In genomic region chr2:42965910-42966309, GRCh38 we compare ENCODE assay signal across 16 cellular contexts.
A peak's percentile ranks its signal among the peaks of the same experiment; 100 is the strongest.
DNase-seq lines count a peak whose midpoint lies in the region; ATAC-seq and TF ChIP-seq lines count a peak whose summit lies in the region.
"Had no signal": no experiment of that assay in that cellular context is flagged by ENCODE, and none has a peak within 500 bp of the region (broad histone marks: within the 10 kb centered on the region; RNA-seq: fewer than 3 reads in every experiment).

No MANE protein-coding gene starts in this region.

- H3K4me3 ChIP-seq in mammary epithelial cell (replicated peaks in 1 of 3; ENCODE audit: insufficient read depth in 1 of 3, low read depth in 2 of 3, low read length in 3 of 3) = no peak overlapping the region
- H3K4me3 ChIP-seq in hepatocyte = no peak overlapping the region
- no peak overlapping the region for H3K4me3 ChIP-seq in osteoblast (ENCODE audit: insufficient read depth, low read length)
- H3K4me3 ChIP-seq in vagina = no peak overlapping the region
- H3K4me3 ChIP-seq: GM23338 had no signal

- no peak for TF ChIP-seq CTCF in MCF 10A (IDR thresholded peaks at IDR 0.05; ENCODE audit: unreplicated experiment)
- TF ChIP-seq CTCF in mammary epithelial cell (conservative IDR thresholded peaks at IDR 0.05 in 1 of 2, IDR thresholded peaks at IDR 0.05 in 1 of 2; ENCODE audit: extremely low read depth in 1 of 2, insufficient read depth in 1 of 2, low read depth in 1 of 2, low read length in 2 of 2) = no peak
- no peak for TF ChIP-seq CTCF in hepatocyte (IDR thresholded peaks at IDR 0.05; ENCODE audit: poor library complexity)
- no peak for TF ChIP-seq CTCF in osteoblast (IDR thresholded peaks at IDR 0.05; ENCODE audit: extremely low read depth, low read depth, low read length)
- no peak for TF ChIP-seq CTCF in vagina (IDR thresholded peaks at IDR 0.05)

- no peak overlapping the region for H3K27ac ChIP-seq in mammary epithelial cell (ENCODE audit: insufficient read depth, low read depth, low read length)
- H3K27ac ChIP-seq in hepatocyte = peak overlapping the region; percentile 72
- peak overlapping the region; percentile 83 for H3K27ac ChIP-seq in osteoblast (ENCODE audit: low read depth, low read length)
- peak overlapping the region; percentile 87 for H3K27ac ChIP-seq in vagina
- H3K27ac ChIP-seq: 22Rv1 had no signal

- BruUV-seq in MCF 10A (replicated peaks; lab: Mats Ljungman, UMichigan) (no TSS peak), mammary epithelial cell (replicated peaks; lab: Mats Ljungman, UMichigan) (no TSS peak)

- intact Hi-C loops in MCF 10A (cut with micrococcal nuclease) = no loop called here
- intact Hi-C loops in mammary epithelial cell (cut with micrococcal nuclease) = no loop called here
- intact Hi-C loops in vagina (cut with DNase I) = no loop called here

- CTCF ChIA-PET in MCF 10A (lab: Yijun Ruan, JAX) (interaction anchor here (0.7 to 4.7 kb wide), 5 partner anchors 9 to 264 kb away, joined by 3 to 34 read pairs (median 10); no protein-coding TSS in a partner anchor), mammary epithelial cell (lab: Charles Lee; ENCODE audit: low non-redundant PET) (no interaction called here)

- H3K4me2 ChIP-seq in mammary epithelial cell (ENCODE audit: insufficient read depth, low read depth, low read length) (no peak overlapping the region), hepatocyte (no peak overlapping the region), osteoblast (ENCODE audit: insufficient read depth, low read length) (no peak overlapping the region)
- H3K4me2 ChIP-seq: GM23338 had no signal

- H3K9me3 ChIP-seq in mammary epithelial cell (replicated peaks; ENCODE audit: insufficient read depth, low read length) (no peaks in the 10 kb centered on the region), hepatocyte (ENCODE audit: low read depth) (no peaks in the 10 kb centered on the region), osteoblast (ENCODE audit: low read depth, low read length) (no peaks in the 10 kb centered on the region), vagina (no peaks in the 10 kb centered on the region)
- H3K9me3 ChIP-seq: Caco-2 had no signal

- TF ChIP-seq POLR2A in vagina (IDR thresholded peaks at IDR 0.05) = no peak

- H3K4me3 Mint-ChIP-seq in MCF 10A (ENCODE audit: unreplicated experiment) = no peak overlapping the region
- H3K4me3 Mint-ChIP-seq: CD8-positive, alpha-beta memory T cell; GM23338; HFFc6 had no signal

- H3K9me3 Mint-ChIP-seq in MCF 10A (ENCODE audit: unreplicated experiment) = no peaks in the 10 kb centered on the region
- H3K9me3 Mint-ChIP-seq: CD8-positive, alpha-beta memory T cell; GM23338; HFFc6 had no signal

- H3K27me3 Mint-ChIP-seq in MCF 10A (ENCODE audit: insufficient read depth, unreplicated experiment) = no peaks in the 10 kb centered on the region

- no peak overlapping the region for H3K9ac ChIP-seq in mammary epithelial cell (ENCODE audit: insufficient read depth, low read length)

- 66% methylated on average over 4 of the region's 5 CpGs for WGBS in mammary epithelial cell (ENCODE audit: low coverage, missing lambda C conversion rate)
- 92% methylated on average over 5 of the region's 5 CpGs for WGBS in hepatocyte (ENCODE audit: low lambda C conversion rate, missing lambda C conversion rate)

- H3K36me3 ChIP-seq in mammary epithelial cell (ENCODE audit: insufficient read depth, low read length) (no peaks in the 10 kb centered on the region), hepatocyte (replicated peaks; ENCODE audit: insufficient read depth, low read depth) (no peaks in the 10 kb centered on the region), osteoblast (ENCODE audit: insufficient read depth, low read length) (no peaks in the 10 kb centered on the region), vagina (no peaks in the 10 kb centered on the region)

- dilution Hi-C loops in mammary epithelial cell (cut with HindIII; ENCODE audit: low sequenced_read_pairs) = no loop called here

- H3K79me2 ChIP-seq in mammary epithelial cell (ENCODE audit: insufficient read depth, low read length) (no peaks in the 10 kb centered on the region), hepatocyte (no peaks in the 10 kb centered on the region), osteoblast (ENCODE audit: insufficient read depth, low read length) (no peaks in the 10 kb centered on the region)

- peaks cover 7% of the 10 kb centered on the region for H3K36me3 Mint-ChIP-seq in MCF 10A (ENCODE audit: insufficient read depth, unreplicated experiment)

- H3K27ac Mint-ChIP-seq in MCF 10A (ENCODE audit: low read depth, unreplicated experiment) = peak overlapping the region; percentile 27
- H3K27ac Mint-ChIP-seq: CD8-positive, alpha-beta memory T cell; GM23338 had no signal

- in situ Hi-C loops in mammary epithelial cell (cut with MboI; ENCODE audit: low sequenced_read_pairs in 2 of 2) = loop anchor here in 1 of 2 donors (5.0 to 10.0 kb wide), 2 partner anchors 261 to 519 kb away; partner anchors contain the start of gene ZFP36L2

- no peaks in the 10 kb centered on the region for H3K9me2 ChIP-seq in hepatocyte (replicated peaks; ENCODE audit: insufficient read depth)

- no peaks in the 10 kb centered on the region for H3K27me3 ChIP-seq in mammary epithelial cell (ENCODE audit: insufficient read depth, low read length)
- H3K27me3 ChIP-seq in hepatocyte = no peaks in the 10 kb centered on the region
- no peaks in the 10 kb centered on the region for H3K27me3 ChIP-seq in osteoblast (ENCODE audit: insufficient read depth, low read length)
- no peaks in the 10 kb centered on the region for H3K27me3 ChIP-seq in vagina

- no peak for DNase-seq in MCF 10A (ENCODE audit: unreplicated experiment)
- no peak for DNase-seq in mammary epithelial cell
- no peak for DNase-seq in hepatocyte (ENCODE audit: low spot score)
- no peak for DNase-seq in osteoblast (ENCODE audit: insufficient read length, low spot score, missing footprints)
- no peak for DNase-seq in vagina (ENCODE audit: extremely low spot score in 2 of 2)
- no peak for DNase-seq in stimulated activated CD4-positive, alpha-beta T cell treated with anti-CD3 and anti-CD28 coated beads, Interleukin-15, amount 100 ng/mL, for 24 hours
- DNase-seq in activated CD4-positive, alpha-beta T cell treated with anti-CD3 and anti-CD28 coated beads, Interleukin-2, amount 50 U/mL, for 1 hour = no peak
- DNase-seq: Caco-2; CD8-positive, alpha-beta memory T cell; DND-41; GDM1; HCEC 1CT; HFFc6 had no signal

- H3K4me1 ChIP-seq in mammary epithelial cell (ENCODE audit: insufficient read depth, low read length) (peaks cover 24% of the 10 kb centered on the region), hepatocyte (ENCODE audit: insufficient read depth) (peaks cover 33% of the 10 kb centered on the region), osteoblast (ENCODE audit: insufficient read depth, low read length) (peaks cover 77% of the 10 kb centered on the region), vagina (peaks cover 86% of the 10 kb centered on the region)
- H3K4me1 ChIP-seq: Caco-2 had no signal

- H4K20me1 ChIP-seq in mammary epithelial cell (ENCODE audit: insufficient read depth, low read length) = no peaks in the 10 kb centered on the region
- H4K20me1 ChIP-seq in hepatocyte (ENCODE audit: insufficient read depth, poor library complexity, severe bottlenecking) = no peaks in the 10 kb centered on the region
- no peaks in the 10 kb centered on the region for H4K20me1 ChIP-seq in osteoblast (ENCODE audit: insufficient read depth, low read length)

- POLR2A ChIA-PET in MCF 10A (lab: Yijun Ruan, JAX) = interaction anchor here (0.5 kb wide), 1 partner anchor 337 kb away, joined by 3 read pairs; no protein-coding TSS in a partner anchor

- no peak overlapping the region for H2AFZ ChIP-seq in mammary epithelial cell (ENCODE audit: low read depth, low read length)
- H2AFZ ChIP-seq in hepatocyte = no peak overlapping the region
- no peak overlapping the region for H2AFZ ChIP-seq in osteoblast (ENCODE audit: low read length)
- H2AFZ ChIP-seq: GM23338 had no signal

- ATAC-seq in HG03439 (IDR thresholded peaks at IDR 0.05; ENCODE audit: unreplicated experiment) = no peak
- ATAC-seq: GM23338 had no signal

- peaks cover 35% of the 10 kb centered on the region for H3K4me1 Mint-ChIP-seq in MCF 10A (ENCODE audit: insufficient read depth, unreplicated experiment)
